1 cellular context compared by ENCODE assay signal in the genomic region with DNA sequence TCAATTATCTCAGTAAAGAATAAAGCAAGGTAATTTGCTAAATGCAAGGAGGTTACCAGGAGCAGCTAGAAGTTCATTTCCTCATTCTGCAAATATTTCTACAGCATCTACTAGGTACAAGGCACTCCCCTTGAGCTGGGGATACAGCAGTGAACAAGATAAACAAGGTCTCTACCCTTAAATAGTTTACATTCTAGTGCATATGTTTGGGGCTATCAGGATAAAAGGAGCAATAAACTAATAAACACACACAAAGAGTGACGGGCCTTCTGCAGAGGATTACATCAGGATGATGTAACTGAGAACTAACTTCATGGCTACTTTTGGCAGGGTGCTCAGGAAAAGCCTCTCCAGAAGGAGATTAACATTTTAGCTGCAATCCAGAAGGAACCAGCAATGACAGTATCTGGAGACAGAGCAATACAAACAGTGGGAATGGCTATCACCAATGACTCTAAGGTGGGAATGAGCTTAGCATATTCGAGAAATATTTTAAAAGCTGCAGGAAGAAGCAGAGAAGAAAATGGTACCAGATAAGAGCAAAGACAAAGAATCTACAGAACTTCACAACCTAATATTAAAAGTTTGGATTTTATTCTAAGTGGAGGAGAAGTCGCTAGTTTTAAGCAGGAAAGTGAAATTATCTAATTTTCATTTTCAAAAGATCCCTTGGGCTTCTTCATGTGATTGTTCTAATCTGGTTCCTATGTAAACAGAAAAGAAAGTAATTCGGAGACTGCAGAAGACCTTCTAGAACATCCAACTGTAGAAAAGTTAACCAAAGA.
TF ChIP-seq lines count a peak whose summit lies in the region.

No MANE protein-coding gene starts in this region.

TF ChIP-seq in IMR-90, 13 proteins besides CTCF, POLR2A, EP300 and RAD21:
- no peak for TF ChIP-seq RFX5 (IDR thresholded peaks at IDR 0.05; ENCODE audit: low read depth, low read length)
- peak; percentile 81 for TF ChIP-seq CEBPB (IDR thresholded peaks at IDR 0.05; ENCODE audit: low read depth, low read length)
